Comparison of ENCODE assay signal across 33 cellular contexts in the genomic region with DNA sequence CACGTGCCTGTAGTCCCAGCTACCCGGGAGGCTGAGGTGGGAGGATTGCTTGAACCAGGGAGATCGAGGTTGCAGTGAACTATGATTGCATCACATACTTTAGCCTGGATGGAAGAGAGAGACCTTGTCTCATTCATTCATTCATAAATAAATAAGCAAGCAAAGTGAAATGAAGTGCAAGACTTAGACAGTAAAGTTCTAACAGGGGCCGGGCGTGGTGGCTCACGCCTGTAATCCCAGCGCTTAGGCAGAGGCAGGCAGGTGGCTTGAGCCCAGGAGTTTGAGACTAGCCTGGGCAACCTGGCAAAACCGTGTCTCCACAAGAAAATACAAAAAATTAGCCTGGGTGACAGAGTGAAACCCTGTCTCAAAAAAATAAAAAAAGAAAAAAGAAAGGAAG. TPM values are rescaled to one million over a fixed set of nuclear protein-coding genes. Genes with fewer than 3 reads are reported as not detected.
"Had no signal": no experiment of that assay in that cellular context is flagged by ENCODE, and none has a peak within 500 bp of the region (broad histone marks: within the 10 kb centered on the region; RNA-seq: fewer than 3 reads in every experiment).

No MANE protein-coding gene starts in this region.

- H3K4me3 ChIP-seq: left ventricle myocardium inferior, lung, mucosa of descending colon, ovary, right atrium auricular region, skin epidermis, suprapubic skin, thoracic aorta, tibial artery, upper lobe of right lung, uterus had no signal

- H3K9me3 Mint-ChIP-seq: naive thymus-derived CD4-positive, alpha-beta T cell; natural killer cell treated with Interleukin-12 subunit alpha and Interleukin-12 subunit beta and Interleukin-15 and Interleukin-18, amount 100 ng/mL, for 72 hours; stimulated activated naive CD8-positive, alpha-beta T cell treated with anti-CD3 and anti-CD28 coated beads, Interleukin-15, Interleukin-2, amounts not matched to agents 100 ng/mL and 50 ng/mL, for 24 hours had no signal

- H3K4me1 Mint-ChIP-seq: naive thymus-derived CD4-positive, alpha-beta T cell had no signal

- H3K36me3 Mint-ChIP-seq: natural killer cell treated with Interleukin-12 subunit alpha and Interleukin-12 subunit beta and Interleukin-15 and Interleukin-18, amount 100 ng/mL, for 72 hours had no signal

- H3K27me3 ChIP-seq: ovary, right atrium auricular region, suprapubic skin, tibial artery, uterus had no signal

- H3K27ac Mint-ChIP-seq: naive thymus-derived CD4-positive, alpha-beta T cell; natural killer cell treated with Interleukin-12 subunit alpha and Interleukin-12 subunit beta and Interleukin-15 and Interleukin-18, amount 100 ng/mL, for 72 hours; progenitor cell of endocrine pancreas; stimulated activated naive CD8-positive, alpha-beta T cell treated with anti-CD3 and anti-CD28 coated beads, Interleukin-15, Interleukin-2, amounts not matched to agents 100 ng/mL and 50 ng/mL, for 24 hours had no signal

- H3K4me3 Mint-ChIP-seq: naive thymus-derived CD4-positive, alpha-beta T cell; natural killer cell treated with Interleukin-12 subunit alpha and Interleukin-12 subunit beta and Interleukin-15 and Interleukin-18, amount 100 ng/mL, for 72 hours; stimulated activated naive CD8-positive, alpha-beta T cell treated with anti-CD3 and anti-CD28 coated beads, Interleukin-15, Interleukin-2, amounts not matched to agents 100 ng/mL and 50 ng/mL, for 24 hours had no signal

- ATAC-seq: mucosa of descending colon; naive thymus-derived CD4-positive, alpha-beta T cell; natural killer cell treated with Interleukin-12 subunit alpha and Interleukin-12 subunit beta and Interleukin-15 and Interleukin-18, amount 100 ng/mL, for 72 hours; sciatic nerve; upper lobe of right lung had no signal

- H3K4me1 ChIP-seq: left ventricle myocardium inferior, right atrium auricular region, suprapubic skin, tibial artery, upper lobe of right lung, uterus had no signal

- H3K36me3 ChIP-seq: left ventricle myocardium inferior, ovary, right atrium auricular region, suprapubic skin, thoracic aorta, tibial artery, upper lobe of right lung, uterus had no signal

- H3K27ac ChIP-seq: left ventricle myocardium inferior, ovary, right atrium auricular region, skin epidermis, suprapubic skin, thoracic aorta, tibial artery, upper lobe of right lung, uterus had no signal

- DNase-seq: islet precursor cell; left ventricle myocardium inferior; mesendoderm; midbrain; mucosa of descending colon; naive thymus-derived CD4-positive, alpha-beta T cell; ovary; stimulated activated CD4-positive, alpha-beta T cell treated with anti-CD3 and anti-CD28 coated beads, Interleukin-12 subunit alpha, Interleukin-12 subunit beta, amount 100 ng/mL, for 4 hours; stimulated activated CD4-positive, alpha-beta T cell treated with anti-CD3 and anti-CD28 coated beads, Interleukin-15, amount 100 ng/mL, for 24 hours; stimulated activated CD4-positive, alpha-beta T cell treated with anti-CD3 and anti-CD28 coated beads, Interleukin-2, amount 100 ng/mL, for 24 hours; stimulated activated CD4-positive, alpha-beta T cell treated with anti-CD3 and anti-CD28 coated beads, Interleukin-4, amount 100 ng/mL, for 1 hour; stimulated activated naive CD4-positive, alpha-beta T cell; tibial artery; trophoblast cell; upper lobe of right lung; uterus had no signal

- H3K9me3 ChIP-seq: left ventricle myocardium inferior, mucosa of descending colon, ovary, right atrium auricular region, suprapubic skin, thoracic aorta, tibial artery, upper lobe of right lung, uterus had no signal

RNA-seq across cellular contexts. Expression of a gene that starts 1.6 kb away (rescaled TPM):
- total RNA-seq: kidney epithelial cell; left ventricle myocardium inferior; lung; mucosa of descending colon; myocyte; naive thymus-derived CD4-positive, alpha-beta T cell; natural killer cell treated with Interleukin-12 subunit alpha and Interleukin-12 subunit beta and Interleukin-15 and Interleukin-18, amount 100 ng/mL, for 72 hours; omental fat pad; progenitor cell of endocrine pancreas; pulmonary artery endothelial cell; renal cortical epithelial cell; right atrium auricular region; sciatic nerve; subcutaneous adipose tissue; suprapubic skin; thoracic aorta; upper lobe of right lung; uterus had no signal
- polyA plus RNA-seq: lung; naive thymus-derived CD4-positive, alpha-beta T cell; neural cell had no signal

RNA-seq across cellular contexts. Expression of a gene that starts 13.1 kb away (rescaled TPM):
- total RNA-seq: thoracic aorta had no signal

RNA-seq across cellular contexts. Expression of a gene that starts 37.4 kb away (rescaled TPM):
- total RNA-seq: left ventricle myocardium inferior; lower leg skin; myocyte; naive thymus-derived CD4-positive, alpha-beta T cell; omental fat pad; progenitor cell of endocrine pancreas; pulmonary artery endothelial cell; subcutaneous adipose tissue; suprapubic skin; thoracic aorta; upper lobe of right lung had no signal
- polyA plus RNA-seq: naive thymus-derived CD4-positive, alpha-beta T cell; neural cell had no signal
